Comparison of ENCODE assay signal across 8 cellular contexts in the genomic region with DNA sequence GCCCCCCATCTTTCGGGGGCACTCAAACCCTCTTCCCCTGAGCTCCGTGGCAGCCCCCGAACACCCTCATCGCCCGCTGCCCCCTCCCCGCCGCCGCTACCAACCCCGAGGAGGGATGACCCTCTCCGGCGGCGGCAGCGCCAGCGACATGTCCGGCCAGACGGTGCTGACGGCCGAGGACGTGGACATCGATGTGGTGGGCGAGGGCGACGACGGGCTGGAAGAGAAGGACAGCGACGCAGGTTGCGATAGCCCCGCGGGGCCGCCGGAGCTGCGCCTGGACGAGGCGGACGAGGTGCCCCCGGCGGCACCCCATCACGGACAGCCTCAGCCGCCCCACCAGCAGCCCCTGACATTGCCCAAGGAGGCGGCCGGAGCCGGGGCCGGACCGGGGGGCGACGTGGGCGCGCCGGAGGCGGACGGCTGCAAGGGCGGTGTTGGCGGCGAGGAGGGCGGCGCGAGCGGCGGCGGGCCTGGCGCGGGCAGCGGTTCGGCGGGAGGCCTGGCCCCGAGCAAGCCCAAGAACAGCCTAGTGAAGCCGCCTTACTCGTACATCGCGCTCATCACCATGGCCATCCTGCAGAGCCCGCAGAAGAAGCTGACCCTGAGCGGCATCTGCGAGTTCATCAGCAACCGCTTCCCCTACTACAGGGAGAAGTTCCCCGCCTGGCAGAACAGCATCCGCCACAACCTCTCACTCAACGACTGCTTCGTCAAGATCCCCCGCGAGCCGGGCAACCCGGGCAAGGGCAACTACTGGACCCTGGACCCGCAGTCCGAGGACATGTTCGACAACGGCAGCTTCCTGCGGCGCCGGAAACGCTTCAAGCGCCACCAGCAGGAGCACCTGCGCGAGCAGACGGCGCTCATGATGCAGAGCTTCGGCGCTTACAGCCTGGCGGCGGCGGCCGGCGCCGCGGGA. TPM values are rescaled to one million over a fixed set of nuclear protein-coding genes. Genes with fewer than 3 reads are reported as not detected.
DNase-seq lines count a peak whose midpoint lies in the region; ATAC-seq, FAIRE-seq and TF ChIP-seq lines count a peak whose summit lies in the region.

No MANE protein-coding gene starts in this region.

- no peak overlapping the region for H3K27ac ChIP-seq in 22Rv1

- H3K9me3 ChIP-seq in NT2/D1 (ENCODE audit: insufficient read depth, low read length), result no peaks in the 10 kb centered on the region
- no peaks in the 10 kb centered on the region for H3K9me3 ChIP-seq in mucosa of descending colon

- FAIRE-seq in bronchial epithelial cell (lab: Jason Lieb, UNC), result no peak

- peak overlapping the region; percentile 62 for H3K9ac ChIP-seq in NT2/D1 (ENCODE audit: insufficient read length, low read depth)

- H3K27me3 ChIP-seq in NT2/D1 (ENCODE audit: insufficient read depth, insufficient read length) (peaks cover 100% of the 10 kb centered on the region), bronchial epithelial cell (ENCODE audit: control insufficient read depth, insufficient read depth, low read length) (peaks cover 74% of the 10 kb centered on the region)

- intact Hi-C loops in mucosa of descending colon (cut with DNase I, micrococcal nuclease), result no loop called here

- peaks cover 14% of the 10 kb centered on the region for H3K4me1 ChIP-seq in NT2/D1 (ENCODE audit: insufficient read depth, insufficient read length)
- H3K4me1 ChIP-seq in mucosa of descending colon (ENCODE audit: low read depth), result peaks cover 32% of the 10 kb centered on the region

- TF ChIP-seq CTCF in 22Rv1 (IDR thresholded peaks at IDR 0.05) (peak; percentile 33; the same call in 1 of the 2 replicates), bronchial epithelial cell (IDR thresholded peaks at IDR 0.05; ENCODE audit: insufficient read depth, low read length, severe bottlenecking) (no peak), mucosa of descending colon (IDR thresholded peaks at IDR 0.05) (no peak)

- DNase-seq in NT2/D1 (ENCODE audit: low read depth, low spot score) (no peak), bronchial epithelial cell (ENCODE audit: low read depth) (no peak), mucosa of descending colon (peak; percentile 42 to 61 (median 59)), H4 (ENCODE audit: low spot score) (no peak)

- peak overlapping the region; percentile 56 for H3K4me3 ChIP-seq in NT2/D1 (ENCODE audit: insufficient read length, low read depth)
- H3K4me3 ChIP-seq in bronchial epithelial cell (ENCODE audit: low read depth, low read length), result peak overlapping the region; percentile 44
- no peak overlapping the region for H3K4me3 ChIP-seq in mucosa of descending colon

- H3K36me3 ChIP-seq in NT2/D1 (ENCODE audit: insufficient read depth, insufficient read length, low read length) (no peaks in the 10 kb centered on the region), bronchial epithelial cell (ENCODE audit: control insufficient read depth, insufficient read depth, low read length) (no peaks in the 10 kb centered on the region), mucosa of descending colon (ENCODE audit: low read depth) (no peaks in the 10 kb centered on the region)

- ATAC-seq in GM19324 (IDR thresholded peaks at IDR 0.05; ENCODE audit: low FRiP score, unreplicated experiment) (peak; percentile 32), mucosa of descending colon (peak; percentile 60), HG02938 (IDR thresholded peaks at IDR 0.05; ENCODE audit: unreplicated experiment) (no peak), HG02763 (IDR thresholded peaks at IDR 0.05; ENCODE audit: unreplicated experiment) (no peak)

RNA-seq across cellular contexts. Expression of a gene that starts 0.8 kb away (rescaled TPM):
- total RNA-seq in bronchial epithelial cell (not detected in 2 replicates), mucosa of descending colon (1 to 10 TPM in 1 of 3 donors, under 1 TPM in 2; 0.14 to 5.0 (median 0.55) TPM)
- 0.06 and 0.53 TPM in 2 replicates for total RNA-seq in H4 (2014; rRNA removed; shearing (Covaris generic))

RNA-seq across cellular contexts. Expression of a gene that starts 44.2 kb away (rescaled TPM):
- total RNA-seq in bronchial epithelial cell, result 9.2 and 12.7 TPM in 2 replicates
- total RNA-seq in mucosa of descending colon, result 10 to 100 TPM in 2 of 3 donors, 1 to 10 TPM in 1; 9.2 to 14.5 (median 13.7) TPM
- 33.9 and 42.3 TPM in 2 replicates for total RNA-seq in H4 (2014; rRNA removed; shearing (Covaris generic))

Comparison
In these comparisons a context has a peak if more than half of its experiments do, and no peak if none do; other contexts are left out.
1. ATAC-seq: peak in GM19324 (single experiment) and mucosa of descending colon (single experiment); none in HG02938 (single experiment) and HG02763 (single experiment).
2. DNase-seq: peak in mucosa of descending colon (3 of 3); none in NT2/D1 (single experiment), bronchial epithelial cell (single experiment) and H4 (single experiment).